In the genomic region with DNA sequence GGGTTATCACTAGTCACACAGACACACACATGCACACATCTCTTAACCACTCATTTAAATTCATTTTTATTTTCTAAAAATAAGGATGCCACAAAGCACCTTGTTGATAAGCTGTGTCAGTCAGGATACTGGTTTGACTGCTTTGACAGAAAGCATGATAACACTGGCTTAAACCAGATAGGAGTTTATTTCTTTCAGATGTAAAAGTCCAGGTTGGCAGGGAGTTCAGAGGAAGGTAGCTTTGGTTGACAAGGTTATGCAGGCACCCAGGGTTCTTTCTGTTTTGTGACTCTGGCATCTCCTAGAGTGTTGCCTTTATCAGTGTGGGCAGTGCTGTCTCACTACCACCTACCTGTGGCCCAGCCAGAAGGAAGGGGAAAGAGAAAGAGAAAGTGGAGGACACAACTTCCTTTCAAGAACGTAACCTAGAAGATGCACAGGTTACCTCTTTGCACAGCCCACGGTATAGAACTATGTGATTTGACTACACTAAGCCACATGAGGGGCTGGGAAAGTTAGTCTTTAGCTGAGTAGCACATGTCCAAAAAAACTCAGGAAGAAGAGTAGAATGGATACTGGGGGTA, we compare ENCODE assay signal across 32 cellular contexts.
DNase-seq lines count a peak whose midpoint lies in the region; ATAC-seq and TF ChIP-seq lines count a peak whose summit lies in the region.
"Had no signal": no experiment of that assay in that cellular context is flagged by ENCODE, and none has a peak within 500 bp of the region (broad histone marks: within the 10 kb centered on the region; RNA-seq: fewer than 3 reads in every experiment).

No MANE protein-coding gene starts in this region.

- no peaks in the 10 kb centered on the region for H3K36me3 ChIP-seq in effector memory CD4-positive, alpha-beta T cell (ENCODE audit: control insufficient read depth, insufficient read depth, low read length)
- H3K36me3 ChIP-seq: breast epithelium, gastrocnemius medialis, MG63, ovary, thoracic aorta had no signal

- DNase-seq in activated CD8-positive, alpha-beta memory T cell treated with anti-CD3 and anti-CD28 coated beads, Interleukin-2, amount 10 ng/mL, durations not matched to agents 7 days and 5 days = no peak
- DNase-seq in activated CD8-positive, alpha-beta memory T cell treated with anti-CD3 and anti-CD28 coated beads, Interleukin-2, amount 50 U/mL, for 48 hours = no peak
- DNase-seq in stimulated activated effector memory CD8-positive, alpha-beta T cell treated with anti-CD3 and anti-CD28 coated beads, Interleukin-12 subunit alpha, Interleukin-12 subunit beta, amount 100 ng/mL, for 72 hours (ENCODE audit: low spot score in 2 of 2) = no peak
- no peak for DNase-seq in RWPE1 (ENCODE audit: low spot score)
- no peak for DNase-seq in effector memory CD4-positive, alpha-beta T cell
- DNase-seq: activated CD4-positive, alpha-beta memory T cell treated with anti-CD3 and anti-CD28 coated beads for 36 hours; activated CD4-positive, CD25-positive, alpha-beta regulatory T cell; activated naive CD4-positive, alpha-beta T cell treated with anti-CD3 and anti-CD28 coated beads, Interleukin-2, amount 50 U/mL, for 16 hours; anterior cingulate cortex; Calu3; DMS79; gastrocnemius medialis; GF-D8; HCEC 1CT; hippocampal formation; immature natural killer cell; KG1; MG63; NCI-H1105 treated with DMSO at 0.1 percent for 48 hours; NCI-H187 treated with DMSO at 0.1 percent for 48 hours; NCI-H2171; nephron progenitor cell; ovary; stimulated activated naive CD4-positive, alpha-beta T cell treated with Interleukin-2 at 50 U/mL for 16 hours; T-cell had no signal

- no peaks in the 10 kb centered on the region for H3K9me3 Mint-ChIP-seq in activated CD8-positive, alpha-beta memory T cell treated with anti-CD3 and anti-CD28 coated beads, Interleukin-2, amount 10 ng/mL, durations not matched to agents 7 days and 5 days (ENCODE audit: low read depth)
- H3K9me3 Mint-ChIP-seq in stimulated activated effector memory CD8-positive, alpha-beta T cell treated with anti-CD3 and anti-CD28 coated beads, Interleukin-12 subunit alpha, Interleukin-12 subunit beta, amount 100 ng/mL, for 72 hours = peaks cover 7% of the 10 kb centered on the region
- H3K9me3 Mint-ChIP-seq: activated CD4-positive, alpha-beta memory T cell treated with anti-CD3 and anti-CD28 coated beads for 36 hours; activated T-helper 2 cell treated with anti-CD3 and anti-CD28 coated beads, Interferon-gamma antibody, Interleukin-2, Interleukin-4, amounts not matched to agents 10 μg/mL and 5 μg/mL and 100 μg/mL, durations not matched to agents 14 hours and 24 hours and 36 hours; immature natural killer cell; nephron progenitor cell; T-cell had no signal

- no peak overlapping the region for H3K27ac Mint-ChIP-seq in activated CD8-positive, alpha-beta memory T cell treated with anti-CD3 and anti-CD28 coated beads, Interleukin-2, amount 10 ng/mL, durations not matched to agents 7 days and 5 days
- no peak overlapping the region for H3K27ac Mint-ChIP-seq in stimulated activated effector memory CD8-positive, alpha-beta T cell treated with anti-CD3 and anti-CD28 coated beads, Interleukin-12 subunit alpha, Interleukin-12 subunit beta, amount 100 ng/mL, for 72 hours
- H3K27ac Mint-ChIP-seq: activated CD4-positive, alpha-beta memory T cell treated with anti-CD3 and anti-CD28 coated beads for 36 hours; activated T-helper 2 cell treated with anti-CD3 and anti-CD28 coated beads, Interferon-gamma antibody, Interleukin-2, Interleukin-4, amounts not matched to agents 10 μg/mL and 5 μg/mL and 100 μg/mL, durations not matched to agents 14 hours and 24 hours and 36 hours; CD4-positive, CD25-positive, alpha-beta regulatory T cell; immature natural killer cell; nephron progenitor cell; T-cell had no signal

- H3K27ac ChIP-seq in VCaP = peak overlapping the region; percentile 12
- no peak overlapping the region for H3K27ac ChIP-seq in RWPE1
- no peak overlapping the region for H3K27ac ChIP-seq in effector memory CD4-positive, alpha-beta T cell (ENCODE audit: insufficient read depth, low read length, poor library complexity, severe bottlenecking)
- H3K27ac ChIP-seq: breast epithelium, gastrocnemius medialis, ovary, thoracic aorta had no signal

- H3K4me3 Mint-ChIP-seq in activated CD8-positive, alpha-beta memory T cell treated with anti-CD3 and anti-CD28 coated beads, Interleukin-2, amount 10 ng/mL, durations not matched to agents 7 days and 5 days = no peak overlapping the region
- H3K4me3 Mint-ChIP-seq in stimulated activated effector memory CD8-positive, alpha-beta T cell treated with anti-CD3 and anti-CD28 coated beads, Interleukin-12 subunit alpha, Interleukin-12 subunit beta, amount 100 ng/mL, for 72 hours = no peak overlapping the region
- H3K4me3 Mint-ChIP-seq: activated CD4-positive, alpha-beta memory T cell treated with anti-CD3 and anti-CD28 coated beads for 36 hours; CD4-positive, CD25-positive, alpha-beta regulatory T cell; immature natural killer cell; nephron progenitor cell; T-cell had no signal

- H3K9me3 ChIP-seq in effector memory CD4-positive, alpha-beta T cell (ENCODE audit: control insufficient read depth, low read length) = no peaks in the 10 kb centered on the region
- H3K9me3 ChIP-seq: breast epithelium, gastrocnemius medialis, MG63, ovary, thoracic aorta had no signal

- H3K4me1 Mint-ChIP-seq in activated CD8-positive, alpha-beta memory T cell treated with anti-CD3 and anti-CD28 coated beads, Interleukin-2, amount 10 ng/mL, durations not matched to agents 7 days and 5 days = no peaks in the 10 kb centered on the region
- no peaks in the 10 kb centered on the region for H3K4me1 Mint-ChIP-seq in stimulated activated effector memory CD8-positive, alpha-beta T cell treated with anti-CD3 and anti-CD28 coated beads, Interleukin-12 subunit alpha, Interleukin-12 subunit beta, amount 100 ng/mL, for 72 hours
- H3K4me1 Mint-ChIP-seq: CD4-positive, CD25-positive, alpha-beta regulatory T cell; immature natural killer cell; T-cell had no signal

- no peak for TF ChIP-seq CTCF in VCaP (conservative IDR thresholded peaks at IDR 0.05)
- TF ChIP-seq CTCF in RWPE1 (conservative IDR thresholded peaks at IDR 0.05; ENCODE audit: low read depth) = no peak

- ATAC-seq in activated CD8-positive, alpha-beta memory T cell treated with anti-CD3 and anti-CD28 coated beads, Interleukin-2, amount 10 ng/mL, durations not matched to agents 7 days and 5 days = peak; percentile 36
- ATAC-seq in HG02884 (IDR thresholded peaks at IDR 0.05; ENCODE audit: unreplicated experiment) (peak; percentile 44), HG03108 (IDR thresholded peaks at IDR 0.05; ENCODE audit: unreplicated experiment) (no peak)
- ATAC-seq in stimulated activated effector memory CD8-positive, alpha-beta T cell treated with anti-CD3 and anti-CD28 coated beads, Interleukin-12 subunit alpha, Interleukin-12 subunit beta, amount 100 ng/mL, for 72 hours = peak; percentile 43
- ATAC-seq: gastrocnemius medialis, T-cell had no signal

- CTCF ChIA-PET in activated CD8-positive, alpha-beta memory T cell treated with anti-CD3 and anti-CD28 coated beads, Interleukin-2, amount 10 ng/mL, durations not matched to agents 7 days and 5 days (lab: Charles Lee) = no interaction called here
- CTCF ChIA-PET in RWPE1 (lab: Yijun Ruan, JAX) = interaction anchor here (0.6 kb wide), 1 partner anchor 77 kb away, joined by 8 read pairs; no protein-coding TSS in a partner anchor

- no peaks in the 10 kb centered on the region for H3K27me3 Mint-ChIP-seq in activated CD8-positive, alpha-beta memory T cell treated with anti-CD3 and anti-CD28 coated beads, Interleukin-2, amount 10 ng/mL, durations not matched to agents 7 days and 5 days
- H3K27me3 Mint-ChIP-seq: activated CD4-positive, alpha-beta memory T cell treated with anti-CD3 and anti-CD28 coated beads for 36 hours; CD4-positive, CD25-positive, alpha-beta regulatory T cell had no signal

- no peaks in the 10 kb centered on the region for H3K27me3 ChIP-seq in effector memory CD4-positive, alpha-beta T cell (replicated peaks; ENCODE audit: control insufficient read depth, insufficient read depth, low read length, poor library complexity, severe bottlenecking)
- H3K27me3 ChIP-seq: breast epithelium, gastrocnemius medialis, MG63, ovary had no signal

- no peaks in the 10 kb centered on the region for H3K36me3 Mint-ChIP-seq in activated CD8-positive, alpha-beta memory T cell treated with anti-CD3 and anti-CD28 coated beads, Interleukin-2, amount 10 ng/mL, durations not matched to agents 7 days and 5 days
- no peaks in the 10 kb centered on the region for H3K36me3 Mint-ChIP-seq in stimulated activated effector memory CD8-positive, alpha-beta T cell treated with anti-CD3 and anti-CD28 coated beads, Interleukin-12 subunit alpha, Interleukin-12 subunit beta, amount 100 ng/mL, for 72 hours
- H3K36me3 Mint-ChIP-seq: activated CD4-positive, alpha-beta memory T cell treated with anti-CD3 and anti-CD28 coated beads for 36 hours; CD4-positive, CD25-positive, alpha-beta regulatory T cell; immature natural killer cell; T-cell had no signal

- POLR2A ChIA-PET in RWPE1 (lab: Yijun Ruan, JAX; ENCODE audit: low non-redundant PET) = no interaction called here

- no peaks in the 10 kb centered on the region for H3K4me1 ChIP-seq in effector memory CD4-positive, alpha-beta T cell (ENCODE audit: control insufficient read depth, insufficient read depth, low read length, poor library complexity, severe bottlenecking)
- H3K4me1 ChIP-seq: breast epithelium had no signal

- H3K4me3 ChIP-seq in effector memory CD4-positive, alpha-beta T cell (ENCODE audit: insufficient read depth, low read depth, low read length, poor library complexity, severe bottlenecking) = no peak overlapping the region
- H3K4me3 ChIP-seq: breast epithelium, gastrocnemius medialis, MG63, ovary, thoracic aorta had no signal
